1 cellular context compared by ENCODE assay signal in genomic region chr14:69574954-69575295, GRCh38.
TF ChIP-seq lines count a peak whose summit lies in the region.

No MANE protein-coding gene starts in this region.

TF ChIP-seq in SK-N-SH treated with all-trans-retinoic acid at 6 μM for 48 hours, 23 proteins besides CTCF, POLR2A, EP300 and RAD21 (continued from another document):
- TF ChIP-seq POU6F1 (CRISPR knock-in tag; IDR thresholded peaks at IDR 0.05; ENCODE audit: borderline replicate concordance, low read depth) = no peak
- no peak for TF ChIP-seq GLIS3 (CRISPR knock-in tag; IDR thresholded peaks at IDR 0.05)
- TF ChIP-seq PPARA (CRISPR knock-in tag; IDR thresholded peaks at IDR 0.05; ENCODE audit: borderline replicate concordance) = no peak
- TF ChIP-seq OSR1 (CRISPR knock-in tag; IDR thresholded peaks at IDR 0.05) = no peak
- TF ChIP-seq ZNF70 (CRISPR knock-in tag; IDR thresholded peaks at IDR 0.05) = no peak
- TF ChIP-seq ZC3H10 (CRISPR knock-in tag; IDR thresholded peaks at IDR 0.05) = no peak
TF ChIP-seq in SK-N-SH treated with all-trans-retinoic acid at 6 μM for 48 hours: peak in this region for 0.
